In the genomic region with DNA sequence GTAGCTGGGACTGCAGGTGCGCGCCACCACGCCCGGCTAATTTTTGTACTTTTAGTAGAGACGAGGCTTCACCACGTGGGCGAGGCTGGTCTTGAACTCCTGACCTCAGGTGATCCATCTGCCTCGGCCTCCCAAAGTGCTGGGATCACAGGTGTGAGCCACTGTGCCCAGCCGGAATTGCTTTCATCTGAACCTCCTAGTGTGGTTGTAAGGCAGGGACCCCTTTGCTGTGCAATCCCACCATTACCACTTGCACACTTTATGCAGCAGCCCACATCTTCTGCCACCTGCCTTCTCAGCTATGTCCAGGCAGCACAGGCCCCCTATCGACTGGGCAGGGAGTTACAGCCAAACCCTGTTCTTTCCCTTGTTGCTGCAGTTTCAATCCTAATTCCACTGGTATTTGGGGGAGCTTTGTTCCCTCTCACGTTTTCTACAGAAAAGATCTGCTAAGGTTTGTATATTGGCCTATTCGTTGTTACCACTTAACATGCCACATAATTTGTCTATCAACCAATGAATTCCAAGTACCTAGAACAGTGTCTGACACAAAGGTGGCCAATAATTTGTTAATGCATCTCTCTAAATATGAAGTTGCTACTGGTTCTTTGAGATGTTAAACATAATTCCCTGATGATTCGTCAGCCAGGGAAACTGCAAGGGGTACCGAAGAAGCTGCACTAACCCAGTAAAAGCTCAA, we compare ENCODE assay signal across 1 cellular context.
TF ChIP-seq lines count a peak whose summit lies in the region.

No MANE protein-coding gene starts in this region.

TF ChIP-seq in SK-N-SH, 30 proteins besides CTCF, POLR2A, EP300 and RAD21 (continued from another document):
- TF ChIP-seq NFIC (IDR thresholded peaks at IDR 0.05; ENCODE audit: borderline replicate concordance) (no peak), SMC3 (IDR thresholded peaks at IDR 0.05; ENCODE audit: low read depth, low read length) (no peak), POLR2AphosphoS5 (IDR thresholded peaks at IDR 0.05; ENCODE audit: low read depth, low read length) (no peak; the same call in 1 of the 2 replicates), FOSL2 (IDR thresholded peaks at IDR 0.05; ENCODE audit: borderline replicate concordance, low read depth) (no peak), FOXM1 (IDR thresholded peaks at IDR 0.05; ENCODE audit: low read depth) (no peak), RFX5 (IDR thresholded peaks at IDR 0.05; ENCODE audit: low read length) (no peak), SIN3A (IDR thresholded peaks at IDR 0.05; ENCODE audit: borderline replicate concordance, low read depth, low read length) (no peak)
